Comparison of ENCODE assay signal across 14 cellular contexts in the genomic region with DNA sequence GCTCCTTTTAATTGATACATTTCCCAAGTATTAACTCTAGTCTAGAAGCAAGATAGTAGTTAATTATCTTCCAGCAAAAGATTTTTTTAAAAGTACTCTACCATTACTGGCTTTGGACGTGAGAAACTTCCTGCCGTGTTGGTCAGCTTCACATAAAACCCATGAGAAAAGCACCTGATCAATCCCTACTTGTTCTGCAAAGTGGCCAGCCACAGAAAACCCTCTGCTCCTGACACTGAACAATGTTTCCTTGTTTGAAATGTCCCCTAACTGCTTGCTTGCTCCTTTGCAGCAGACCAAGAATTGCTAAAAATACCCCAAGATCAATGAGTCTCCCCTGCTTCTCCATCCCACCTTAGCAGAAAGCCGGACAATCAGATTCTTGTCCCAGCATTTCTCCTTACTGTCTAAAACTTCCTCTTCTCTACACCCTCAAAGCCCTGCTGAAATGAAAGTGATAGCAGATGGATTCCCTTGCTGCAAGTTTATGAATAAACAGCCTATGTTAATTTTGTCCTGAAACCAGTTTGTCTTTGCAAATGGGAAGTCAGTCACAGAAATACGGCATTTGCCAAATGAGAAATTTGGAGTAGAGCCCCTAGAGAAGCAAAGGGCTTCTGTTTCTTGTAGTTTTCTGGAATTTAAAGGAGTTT.
DNase-seq lines count a peak whose midpoint lies in the region; ATAC-seq lines count a peak whose summit lies in the region.
"Had no signal": no experiment of that assay in that cellular context is flagged by ENCODE, and none has a peak within 500 bp of the region (broad histone marks: within the 10 kb centered on the region; RNA-seq: fewer than 3 reads in every experiment).

No MANE protein-coding gene starts in this region.

- no peaks in the 10 kb centered on the region for H3K36me3 Mint-ChIP-seq in stimulated activated naive B cell treated with anti-CD40 and anti-IgM and Interleukin-4, amounts not matched to agents 10 μg/mL and 1 μg/mL and 100 μg/mL, for 72 hours
- H3K36me3 Mint-ChIP-seq in activated naive CD4-positive, alpha-beta T cell treated with anti-CD3 and anti-CD28 coated beads, Interleukin-2, amount 10 ng/mL, durations not matched to agents 7 days and 5 days: no peaks in the 10 kb centered on the region
- H3K36me3 Mint-ChIP-seq: neural progenitor cell had no signal

- CTCF ChIA-PET in activated naive CD4-positive, alpha-beta T cell treated with anti-CD3 and anti-CD28 coated beads, Interleukin-2, amount 10 ng/mL, durations not matched to agents 7 days and 5 days (lab: Charles Lee): no interaction called here

- peak overlapping the region; percentile 2 to 5 for H3K4me3 Mint-ChIP-seq in stimulated activated naive B cell treated with anti-CD40 and anti-IgM and Interleukin-4, amounts not matched to agents 10 μg/mL and 1 μg/mL and 100 μg/mL, for 72 hours
- H3K4me3 Mint-ChIP-seq in activated naive CD4-positive, alpha-beta T cell treated with anti-CD3 and anti-CD28 coated beads, Interleukin-2, amount 10 ng/mL, durations not matched to agents 7 days and 5 days: no peak overlapping the region
- H3K4me3 Mint-ChIP-seq: H9, neural progenitor cell had no signal

- peaks cover 11 to 22% of the 10 kb centered on the region in 2 donors for H3K4me1 Mint-ChIP-seq in stimulated activated naive B cell treated with anti-CD40 and anti-IgM and Interleukin-4, amounts not matched to agents 10 μg/mL and 1 μg/mL and 100 μg/mL, for 72 hours
- peaks cover 11% of the 10 kb centered on the region for H3K4me1 Mint-ChIP-seq in activated naive CD4-positive, alpha-beta T cell treated with anti-CD3 and anti-CD28 coated beads, Interleukin-2, amount 10 ng/mL, durations not matched to agents 7 days and 5 days
- H3K4me1 Mint-ChIP-seq: H9, neural progenitor cell had no signal

- H3K27me3 Mint-ChIP-seq in stimulated activated naive B cell treated with anti-CD40 and anti-IgM and Interleukin-4, amounts not matched to agents 10 μg/mL and 1 μg/mL and 100 μg/mL, for 72 hours: no peaks in the 10 kb centered on the region
- H3K27me3 Mint-ChIP-seq in activated naive CD4-positive, alpha-beta T cell treated with anti-CD3 and anti-CD28 coated beads, Interleukin-2, amount 10 ng/mL, durations not matched to agents 7 days and 5 days: peaks cover 5% of the 10 kb centered on the region

- peak; percentile 73 for ATAC-seq in HG02678 (IDR thresholded peaks at IDR 0.05; ENCODE audit: unreplicated experiment)
- ATAC-seq in stimulated activated naive B cell treated with anti-CD40 and anti-IgM and Interleukin-4, amounts not matched to agents 10 μg/mL and 1 μg/mL and 100 μg/mL, for 72 hours (replicated peaks): peak; percentile 63 to 68
- no peak for ATAC-seq in activated CD4-positive, CD25-positive, alpha-beta regulatory T cell treated with anti-CD3 and anti-CD28 coated beads, Interleukin-2, amount 50 U/mL, for 24 hours
- ATAC-seq: foreskin keratinocyte had no signal

- H3K9me3 Mint-ChIP-seq in stimulated activated naive B cell treated with anti-CD40 and anti-IgM and Interleukin-4, amounts not matched to agents 10 μg/mL and 1 μg/mL and 100 μg/mL, for 72 hours: peaks cover 3 to 8% of the 10 kb centered on the region in 2 donors
- peaks cover 2% of the 10 kb centered on the region for H3K9me3 Mint-ChIP-seq in activated naive CD4-positive, alpha-beta T cell treated with anti-CD3 and anti-CD28 coated beads, Interleukin-2, amount 10 ng/mL, durations not matched to agents 7 days and 5 days

- DNase-seq in NOMO-1 treated with DMSO at 0.1 percent for 48 hours (lab: John Stamatoyannopoulos, UW; ENCODE audit: unreplicated experiment) (peak; percentile 61), NOMO-1 treated with dmso at 0.1 percent for 144 hours (lab: John Stamatoyannopoulos, UW; ENCODE audit: unreplicated experiment) (no peak), OCI-M1 (lab: John Stamatoyannopoulos, UW) (peak; percentile 69), HK-2 (ENCODE audit: unreplicated experiment) (no peak)
- DNase-seq in stimulated activated naive B cell treated with anti-CD40 and anti-IgM and Interleukin-4, amounts not matched to agents 10 μg/mL and 1 μg/mL and 100 μg/mL, for 72 hours: no peak
- DNase-seq in activated naive CD4-positive, alpha-beta T cell treated with anti-CD3 and anti-CD28 coated beads, Interleukin-2, amount 10 ng/mL, durations not matched to agents 7 days and 5 days: no peak
- DNase-seq: 8988T; activated CD8-positive, alpha-beta memory T cell treated with anti-CD3 and anti-CD28 coated beads, Interleukin-2, amount 50 U/mL, for 48 hours; foreskin keratinocyte; H9; NCI-H226 had no signal

- no peak overlapping the region for H3K27ac Mint-ChIP-seq in stimulated activated naive B cell treated with anti-CD40 and anti-IgM and Interleukin-4, amounts not matched to agents 10 μg/mL and 1 μg/mL and 100 μg/mL, for 72 hours
- H3K27ac Mint-ChIP-seq in activated naive CD4-positive, alpha-beta T cell treated with anti-CD3 and anti-CD28 coated beads, Interleukin-2, amount 10 ng/mL, durations not matched to agents 7 days and 5 days: no peak overlapping the region
- H3K27ac Mint-ChIP-seq: neural progenitor cell had no signal

Comparison
In these comparisons a context has a peak if more than half of its experiments do, and no peak if none do; other contexts are left out.
1. DNase-seq: peak in NOMO-1 treated with DMSO at 0.1 percent for 48 hours (single experiment) and OCI-M1 (single experiment); none in NOMO-1 treated with dmso at 0.1 percent for 144 hours (single experiment), stimulated activated naive B cell treated with anti-CD40 and anti-IgM and Interleukin-4, amounts not matched to agents 10 μg/mL and 1 μg/mL and 100 μg/mL, for 72 hours (single experiment), activated naive CD4-positive, alpha-beta T cell treated with anti-CD3 and anti-CD28 coated beads, Interleukin-2, amount 10 ng/mL, durations not matched to agents 7 days and 5 days (single experiment) and HK-2 (single experiment).
2. ATAC-seq: peak in HG02678 (single experiment) and stimulated activated naive B cell treated with anti-CD40 and anti-IgM and Interleukin-4, amounts not matched to agents 10 μg/mL and 1 μg/mL and 100 μg/mL, for 72 hours (2 of 2); none in activated CD4-positive, CD25-positive, alpha-beta regulatory T cell treated with anti-CD3 and anti-CD28 coated beads, Interleukin-2, amount 50 U/mL, for 24 hours (0 of 2).